20 cellular contexts compared by ENCODE assay signal in the genomic region with DNA sequence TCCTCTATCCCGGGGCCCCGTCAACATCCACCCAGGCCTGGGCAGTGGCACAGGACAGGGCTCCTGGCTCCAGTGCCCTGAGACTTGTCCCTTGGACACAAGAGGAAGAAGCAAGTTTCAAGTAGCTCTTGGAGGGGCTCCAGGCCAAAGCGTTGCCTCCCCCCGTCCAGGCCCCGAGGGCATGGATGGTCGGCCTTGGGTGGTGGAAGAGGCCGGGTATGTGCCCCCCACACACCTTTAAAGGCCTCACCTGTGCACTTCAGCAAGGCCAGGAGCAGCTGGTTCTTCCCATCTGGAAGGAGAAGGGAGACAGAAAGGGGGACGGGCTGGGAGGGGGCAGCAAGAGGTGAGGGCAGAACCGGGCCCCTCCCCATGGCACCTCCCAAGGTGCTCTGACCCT.
"Had no signal": no experiment of that assay in that cellular context is flagged by ENCODE, and none has a peak within 500 bp of the region (broad histone marks: within the 10 kb centered on the region; RNA-seq: fewer than 3 reads in every experiment).

No MANE protein-coding gene starts in this region.

- H3K4me3 Mint-ChIP-seq: naive B cell had no signal

- FAIRE-seq: keratinocyte had no signal

- H3K27me3 ChIP-seq: spleen, suprapubic skin, tibial artery, upper lobe of left lung, uterus had no signal

- ATAC-seq: left cardiac atrium, lower lobe of right lung, sciatic nerve had no signal

- H3K9me3 Mint-ChIP-seq: central memory CD8-positive, alpha-beta T cell; naive B cell had no signal

- H3K27ac ChIP-seq: left ventricle myocardium inferior, lower lobe of right lung, spleen, suprapubic skin, tibial artery, upper lobe of left lung, uterus had no signal

- H3K27me3 Mint-ChIP-seq: central memory CD8-positive, alpha-beta T cell; naive B cell had no signal

- DNase-seq: foreskin melanocyte; head of caudate nucleus; hippocampal formation; left cardiac atrium; left ventricle myocardium inferior; lower lobe of right lung; mesendoderm; naive B cell; spleen; stimulated activated CD4-positive, alpha-beta T cell treated with anti-CD3 and anti-CD28 coated beads, Interleukin-15, amount 100 ng/mL, for 24 hours; stimulated activated CD4-positive, alpha-beta T cell treated with anti-CD3 and anti-CD28 coated beads, Interleukin-1b, Interleukin-23, amount 100 ng/mL, for 48 hours; stimulated activated CD4-positive, alpha-beta T cell treated with anti-CD3 and anti-CD28 coated beads, Interleukin-4, amount 100 ng/mL, for 4 hours; stimulated activated naive CD4-positive, alpha-beta T cell; tibial artery; upper lobe of left lung; uterus had no signal
